Comparison of ENCODE assay signal across 19 cellular contexts in the genomic region with DNA sequence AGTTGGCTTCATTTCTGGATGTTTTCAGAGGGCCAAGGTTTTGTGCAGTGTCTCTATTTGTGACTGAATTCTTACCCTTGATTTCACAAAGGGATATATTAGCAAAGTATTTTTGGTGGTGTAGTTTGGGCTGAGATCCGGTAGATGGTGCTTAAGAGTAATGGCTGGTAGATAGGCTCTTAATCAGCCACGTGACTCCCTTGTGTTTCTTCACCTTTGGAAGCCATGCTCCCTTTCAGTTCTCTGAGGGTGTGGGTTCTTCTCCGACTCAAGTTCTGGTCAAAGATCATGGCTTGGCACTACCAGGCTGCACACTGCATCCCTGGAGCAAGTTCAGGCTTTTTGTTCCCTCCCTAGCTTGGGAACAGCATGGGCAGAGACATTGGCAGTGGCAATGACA.
DNase-seq lines count a peak whose midpoint lies in the region; ATAC-seq and TF ChIP-seq lines count a peak whose summit lies in the region.
"Had no signal": no experiment of that assay in that cellular context is flagged by ENCODE, and none has a peak within 500 bp of the region (broad histone marks: within the 10 kb centered on the region; RNA-seq: fewer than 3 reads in every experiment).

No MANE protein-coding gene starts in this region.

- no peak overlapping the region for H4K8ac ChIP-seq in trophoblast cell (ENCODE audit: low read depth, low read length)

- H3K4me1 ChIP-seq in heart right ventricle (no peaks in the 10 kb centered on the region), trophoblast cell (ENCODE audit: control insufficient read depth in 1 of 2, insufficient read depth in 2 of 2, low read length in 2 of 2) (no peaks in the 10 kb centered on the region)
- H3K4me1 ChIP-seq: heart left ventricle, sigmoid colon had no signal

- no peak overlapping the region for H3K18ac ChIP-seq in trophoblast cell (ENCODE audit: low read length)

- H3K4me3 ChIP-seq in heart right ventricle = no peak overlapping the region
- no peak overlapping the region for H3K4me3 ChIP-seq in LNCaP clone FGC (ENCODE audit: low read depth, low read length)
- H3K4me3 ChIP-seq in trophoblast cell (ENCODE audit: low read depth, low read length) = no peak overlapping the region
- H3K4me3 ChIP-seq: heart left ventricle, sigmoid colon had no signal

- no peak overlapping the region for H3K23ac ChIP-seq in trophoblast cell (ENCODE audit: low read length)

- no peak overlapping the region for H3K4ac ChIP-seq in trophoblast cell (ENCODE audit: low read depth, low read length)

- ATAC-seq in Right ventricle myocardium superior (ENCODE audit: poor library complexity) = no peak
- ATAC-seq in heart right ventricle = no peak
- no peak for ATAC-seq in GM21786 (IDR thresholded peaks at IDR 0.05; ENCODE audit: unreplicated experiment)
- no peak for ATAC-seq in HG03196 (IDR thresholded peaks at IDR 0.05; ENCODE audit: unreplicated experiment)
- ATAC-seq: activated CD4-positive, alpha-beta T cell treated with anti-CD3 and anti-CD28 coated beads for 36 hours; heart left ventricle had no signal

- no peak overlapping the region for H3K9ac ChIP-seq in trophoblast cell (ENCODE audit: low read length)

- H2AFZ ChIP-seq in trophoblast cell (ENCODE audit: insufficient read depth, low read length, poor library complexity) = no peak overlapping the region

- peak overlapping the region; percentile 57 for H4K12ac ChIP-seq in trophoblast cell (ENCODE audit: low read depth, low read length)

- peak; percentile 11 for DNase-seq in Right ventricle myocardium superior
- no peak for DNase-seq in heart right ventricle
- no peak for DNase-seq in LNCaP clone FGC (ENCODE audit: low read depth)
- DNase-seq in SK-MEL-5 (ENCODE audit: low read depth, low spot score) = peak; percentile 57
- DNase-seq in trophoblast cell = peak in 1 of 2 donors; percentile 17
- no peak for DNase-seq in NK-92 treated with Interleukin-12 subunit alpha and Interleukin-12 subunit beta, amount 100 ng/mL, for 24 hours (lab: John Stamatoyannopoulos, UW)
- DNase-seq: activated CD4-positive, alpha-beta T cell treated with anti-CD3 and anti-CD28 coated beads for 36 hours; activated CD8-positive, alpha-beta memory T cell treated with anti-CD3 and anti-CD28 coated beads, Interleukin-2, amount 50 U/mL, for 4 hours; activated naive CD4-positive, alpha-beta T cell treated with anti-CD3 and anti-CD28 coated beads for 36 hours; dermis blood vessel endothelial cell; heart left ventricle; NCI-H1436; NCI-H446; nucleus accumbens; sigmoid colon; stimulated activated CD4-positive, alpha-beta T cell treated with anti-CD3 and anti-CD28 coated beads, Interleukin-2, amount 100 ng/mL, for 24 hours; substantia nigra had no signal

- H3K36me3 ChIP-seq in heart right ventricle (no peaks in the 10 kb centered on the region), trophoblast cell (ENCODE audit: control insufficient read depth in 1 of 2, insufficient read depth in 2 of 2, low read length in 2 of 2) (no peaks in the 10 kb centered on the region)
- H3K36me3 ChIP-seq: heart left ventricle, sigmoid colon had no signal

- 63 to 73% methylated on average over 3 of the region's 3 CpGs for WGBS in heart right ventricle, 2 donors
- no CpG with 5 or more reads among the region's 3 CpGs for WGBS in trophoblast cell (ENCODE audit: extremely low coverage, insufficient coverage, insufficient read length)

- in situ Hi-C loops in SK-MEL-5 (cut with HindIII; ENCODE audit: low pct_unique_long_range_greater_than_20kb, low sequenced_read_pairs) = no loop called here

- intact Hi-C loops in Right ventricle myocardium superior (cut with DNase I) = no loop called here
- intact Hi-C loops in heart right ventricle (cut with DNase I) = no loop called here

- TF ChIP-seq CTCF in heart right ventricle (IDR thresholded peaks at IDR 0.05) (no peak), LNCaP clone FGC (IDR thresholded peaks at IDR 0.05; ENCODE audit: control insufficient read depth, extremely low read depth, insufficient read depth) (peak; percentile 46)

- H3K9me3 ChIP-seq in heart right ventricle = peaks cover 0 to 9% (median 0%) of the 10 kb centered on the region in 11 donors
- no peaks in the 10 kb centered on the region for H3K9me3 ChIP-seq in trophoblast cell (ENCODE audit: insufficient read depth, low read depth, low read length)
- H3K9me3 ChIP-seq: heart left ventricle had no signal

- no peak overlapping the region for H3K14ac ChIP-seq in trophoblast cell (ENCODE audit: low read length)

- H3K27me3 ChIP-seq in heart right ventricle (no peaks in the 10 kb centered on the region), trophoblast cell (ENCODE audit: insufficient read depth, low read length) (no peaks in the 10 kb centered on the region)
- H3K27me3 ChIP-seq: heart left ventricle, sigmoid colon had no signal

- H2BK12ac ChIP-seq in trophoblast cell (ENCODE audit: low read length) = no peak overlapping the region

- no peak overlapping the region for H4K91ac ChIP-seq in trophoblast cell (ENCODE audit: low read depth, low read length)

- H2BK120ac ChIP-seq in trophoblast cell (ENCODE audit: insufficient read depth, low read length, poor library complexity) = no peak overlapping the region

- H3K27ac ChIP-seq in heart right ventricle (no peak overlapping the region), trophoblast cell (ENCODE audit: low read depth, low read length) (no peak overlapping the region)
- H3K27ac ChIP-seq: heart left ventricle, sigmoid colon had no signal

- H3K79me2 ChIP-seq in trophoblast cell (ENCODE audit: control insufficient read depth, insufficient read depth, low read length, poor library complexity) = no peaks in the 10 kb centered on the region

- no peak overlapping the region for H2BK5ac ChIP-seq in trophoblast cell (ENCODE audit: low read depth, low read length, poor library complexity)

- no peaks in the 10 kb centered on the region for H3K79me1 ChIP-seq in trophoblast cell (ENCODE audit: low read length)

- no peak overlapping the region for H3K4me2 ChIP-seq in trophoblast cell (ENCODE audit: low read length)

- peak overlapping the region; percentile 7 for H2AK5ac ChIP-seq in trophoblast cell (ENCODE audit: low read length)

Comparison
In these comparisons a context has a peak if more than half of its experiments do, and no peak if none do; other contexts are left out.
1. DNase-seq: peak in Right ventricle myocardium superior (single experiment) and SK-MEL-5 (single experiment); none in heart right ventricle (0 of 2), LNCaP clone FGC (single experiment) and NK-92 treated with Interleukin-12 subunit alpha and Interleukin-12 subunit beta, amount 100 ng/mL, for 24 hours (single experiment).